8 cellular contexts compared by ENCODE assay signal in genomic region chr9:135602789-135603481, GRCh38. TPM values are rescaled to one million over a fixed set of nuclear protein-coding genes. Genes with fewer than 3 reads are reported as not detected.
DNase-seq lines count a peak whose midpoint lies in the region; ATAC-seq and TF ChIP-seq lines count a peak whose summit lies in the region.

No MANE protein-coding gene starts in this region.

- H3K4me3 ChIP-seq in esophagus squamous epithelium (no peak overlapping the region), neutrophil (ENCODE audit: low read depth in 1 of 2, low read length in 1 of 2) (no peak overlapping the region), tibial nerve (no peak overlapping the region)

- intact Hi-C loops in esophagus squamous epithelium (cut with DNase I): no loop called here

- TF ChIP-seq POLR2A in esophagus squamous epithelium (IDR thresholded peaks at IDR 0.05) (no peak), tibial nerve (IDR thresholded peaks at IDR 0.05) (no peak)

- ATAC-seq in GM18861 (IDR thresholded peaks at IDR 0.05; ENCODE audit: unreplicated experiment): no peak

- peaks cover 0 to 74% (median 0%) of the 10 kb centered on the region in 4 donors for H3K27me3 ChIP-seq in esophagus squamous epithelium
- peaks cover 30% of the 10 kb centered on the region for H3K27me3 ChIP-seq in neutrophil
- peaks cover 0 to 16% of the 10 kb centered on the region in 2 donors for H3K27me3 ChIP-seq in tibial nerve

- H3K9me3 ChIP-seq in esophagus squamous epithelium (no peaks in the 10 kb centered on the region), neutrophil (no peaks in the 10 kb centered on the region), tibial nerve (no peaks in the 10 kb centered on the region)

- H3K4me1 ChIP-seq in esophagus squamous epithelium (peaks cover 0 to 4% (median 0%) of the 10 kb centered on the region in 3 donors), neutrophil (ENCODE audit: control insufficient read depth in 1 of 2, insufficient read depth in 1 of 2, low read depth in 1 of 2, low read length in 1 of 2) (no peaks in the 10 kb centered on the region), tibial nerve (no peaks in the 10 kb centered on the region)

- WGBS in esophagus squamous epithelium, 2 donors: 42 to 45% methylated on average over 19 to 21 of the region's 24 CpGs
- 49 to 55% methylated on average over 24 of the region's 24 CpGs for WGBS in tibial nerve, 2 donors

- no peak for TF ChIP-seq EP300 in tibial nerve (IDR thresholded peaks at IDR 0.05)

- DNase-seq in NCI-H1694 (lab: John Stamatoyannopoulos, UW) (peak; percentile 36), NCI-H1694 treated with DMSO at 0.1 percent for 48 hours (lab: John Stamatoyannopoulos, UW) (no peak), NCI-H2171 (lab: John Stamatoyannopoulos, UW) (peak; percentile 37), esophagus squamous epithelium (lab: John Stamatoyannopoulos, UW) (no peak), tibial nerve (ENCODE audit: low spot score in 2 of 2) (peak in 1 of 2 donors; percentile 11)
- DNase-seq in activated CD8-positive, alpha-beta memory T cell treated with anti-CD3 and anti-CD28 coated beads, Interleukin-2, amount 50 U/mL, for 4 hours: peak; percentile 58

- H3K36me3 ChIP-seq in esophagus squamous epithelium: no peaks in the 10 kb centered on the region
- no peaks in the 10 kb centered on the region for H3K36me3 ChIP-seq in neutrophil
- no peaks in the 10 kb centered on the region for H3K36me3 ChIP-seq in tibial nerve

- TF ChIP-seq CTCF in esophagus squamous epithelium (IDR thresholded peaks at IDR 0.05) (peak in 5 of 6 experiments; percentile 48 to 79 (median 63)), neutrophil (IDR thresholded peaks at IDR 0.05) (peak; percentile 60), tibial nerve (IDR thresholded peaks at IDR 0.05) (peak; percentile 39 to 74 (median 49))

- no peak overlapping the region for H3K27ac ChIP-seq in esophagus squamous epithelium
- no peak overlapping the region for H3K27ac ChIP-seq in neutrophil
- H3K27ac ChIP-seq in tibial nerve: no peak overlapping the region

RNA-seq across cellular contexts. Expression of gene GLT6D1, which starts 36.4 kb away (rescaled TPM):
- total RNA-seq in esophagus squamous epithelium (not detected), tibial nerve (not detected)

RNA-seq across cellular contexts. Expression of gene PAEP, which starts 41.4 kb away (rescaled TPM):
- total RNA-seq in esophagus squamous epithelium: not detected
- total RNA-seq in tibial nerve: not detected

RNA-seq across cellular contexts. Expression of gene OBP2A, which starts 57.0 kb away (rescaled TPM):
- total RNA-seq in esophagus squamous epithelium (not detected), tibial nerve (not detected)

Comparison
In these comparisons a context has a peak if more than half of its experiments do, and no peak if none do; other contexts are left out.
1. DNase-seq: peak in NCI-H1694 (single experiment), NCI-H2171 (single experiment) and activated CD8-positive, alpha-beta memory T cell treated with anti-CD3 and anti-CD28 coated beads, Interleukin-2, amount 50 U/mL, for 4 hours (single experiment); none in NCI-H1694 treated with DMSO at 0.1 percent for 48 hours (single experiment) and esophagus squamous epithelium (single experiment).
2. Peak in every context shown above with its lines, with median percentiles within 50 percentile points of each other: CTCF ChIP-seq.